ENCODE assay signal across 26 cellular contexts in genomic region chr12:132617135-132617701, GRCh38. TPM values are rescaled to one million over a fixed set of nuclear protein-coding genes. Genes with fewer than 3 reads are reported as not detected.
DNase-seq lines count a peak whose midpoint lies in the region; ATAC-seq, FAIRE-seq and TF ChIP-seq lines count a peak whose summit lies in the region.
"Had no signal": no experiment of that assay in that cellular context is flagged by ENCODE, and none has a peak within 500 bp of the region (broad histone marks: within the 10 kb centered on the region; RNA-seq: fewer than 3 reads in every experiment).

No MANE protein-coding gene starts in this region.

- H2AK5ac ChIP-seq in H1 (ENCODE audit: low read depth, low read length) = no peak overlapping the region

- no peak overlapping the region for H3K27ac ChIP-seq in H1 (ENCODE audit: low read depth, low read length)
- H3K27ac ChIP-seq in CD4-positive, alpha-beta T cell (ENCODE audit: low read depth, low read length) = no peak overlapping the region
- H3K27ac ChIP-seq in CD8-positive, alpha-beta memory T cell (ENCODE audit: low read depth, low read length) = no peak overlapping the region
- H3K27ac ChIP-seq: Peyer's patch, SJCRH30 had no signal

- TF ChIP-seq CTCF in H1 (IDR thresholded peaks at IDR 0.05; ENCODE audit: control extremely low read depth in 1 of 3, insufficient read depth in 1 of 3, low read depth in 1 of 3, low read length in 3 of 3) (no peak), nephron (IDR thresholded peaks at IDR 0.05; ENCODE audit: unreplicated experiment in 3 of 3) (no peak)
- TF ChIP-seq CTCF in CD4-positive, alpha-beta T cell (IDR thresholded peaks at IDR 0.05) = no peak

- no peak overlapping the region for H3K27ac Mint-ChIP-seq in activated naive CD8-positive, alpha-beta T cell
- no peak overlapping the region for H3K27ac Mint-ChIP-seq in activated naive CD8-positive, alpha-beta T cell treated with anti-CD3 and anti-CD28 coated beads for 36 hours
- H3K27ac Mint-ChIP-seq in nephron = no peak overlapping the region
- H3K27ac Mint-ChIP-seq in CD4-positive, alpha-beta T cell = no peak overlapping the region
- peak overlapping the region in 1 of 8 donors; percentile 39 for H3K27ac Mint-ChIP-seq in CD8-positive, alpha-beta memory T cell
- H3K27ac Mint-ChIP-seq: CD14-positive monocyte, H9 had no signal

- POLR2A ChIA-PET in H1 (lab: Charles Lee; ENCODE audit: partially characterized antibody) = interaction anchor here (1.0 to 4.2 kb wide), 3 partner anchors 12 to 35 kb away, joined by 4 to 28 read pairs (median 8); no protein-coding TSS in a partner anchor
- POLR2A ChIA-PET in CD4-positive, alpha-beta T cell (lab: Charles Lee) = no interaction called here
- POLR2A ChIA-PET in CD8-positive, alpha-beta memory T cell (lab: Charles Lee) = no interaction called here

- H3K9ac ChIP-seq in H1 (replicated peaks in 1 of 4; ENCODE audit: extremely low read depth in 1 of 4, low read depth in 3 of 4, low read length in 3 of 4) = no peak overlapping the region

- no peak overlapping the region for H3K14ac ChIP-seq in H1 (ENCODE audit: insufficient read length)

- H3K36me3 Mint-ChIP-seq in activated naive CD8-positive, alpha-beta T cell = peaks cover 2% of the 10 kb centered on the region
- H3K36me3 Mint-ChIP-seq in activated naive CD8-positive, alpha-beta T cell treated with anti-CD3 and anti-CD28 coated beads for 36 hours = peaks cover 1% of the 10 kb centered on the region
- peaks cover 7% of the 10 kb centered on the region for H3K36me3 Mint-ChIP-seq in nephron (ENCODE audit: low read depth)
- H3K36me3 Mint-ChIP-seq in CD4-positive, alpha-beta T cell (ENCODE audit: low read depth) = no peaks in the 10 kb centered on the region
- H3K36me3 Mint-ChIP-seq in CD8-positive, alpha-beta memory T cell = no peaks in the 10 kb centered on the region

- intact Hi-C loops in Right ventricle myocardium superior (cut with DNase I) = no loop called here
- intact Hi-C loops in CD4-positive, alpha-beta T cell (cut with DNase I, micrococcal nuclease) = no loop called here

- no peak for FAIRE-seq in H1 (lab: Jason Lieb, UNC)
- FAIRE-seq: GM12891, K562 had no signal

- no peaks in the 10 kb centered on the region for H3K79me1 ChIP-seq in H1 (ENCODE audit: low read depth, low read length)

- no peak for ATAC-seq in Right ventricle myocardium superior (ENCODE audit: poor library complexity)
- no peak for ATAC-seq in CD4-positive, alpha-beta T cell (ENCODE audit: poor library complexity)
- ATAC-seq: K562 had no signal

- TF ChIP-seq POLR2A in H1 (IDR thresholded peaks at IDR 0.05; ENCODE audit: control extremely low read depth in 1 of 2, low read depth in 2 of 2, low read length in 2 of 2) = no peak

- no peak overlapping the region for H3K4ac ChIP-seq in H1 (replicated peaks; ENCODE audit: insufficient read length, low read depth, low read length)

- H4K91ac ChIP-seq in H1 (replicated peaks; ENCODE audit: insufficient read length, low read length) = no peak overlapping the region

- no peak overlapping the region for H2BK12ac ChIP-seq in H1 (ENCODE audit: low read depth, low read length)

- no peak overlapping the region for H2BK20ac ChIP-seq in H1 (ENCODE audit: low read length)

- 79% methylated on average over 4 of the region's 4 CpGs; no CpG with 5 or more reads in 1 of the 2 experiments for WGBS in H1 (ENCODE audit: extremely low coverage in 1 of 2, insufficient coverage in 1 of 2, insufficient read length in 1 of 2, insufficient replicate concordance in 2 of 2, low coverage in 1 of 2, low lambda C conversion rate in 2 of 2, missing lambda C conversion rate in 1 of 2), 2 experiments

- peaks cover 31 to 68% (median 49%) of the 10 kb centered on the region in 4 experiments for H3K27me3 ChIP-seq in H1 (replicated peaks in 1 of 4; ENCODE audit: control insufficient read depth in 3 of 4, extremely low read depth in 1 of 4, insufficient read depth in 3 of 4, low read length in 3 of 4)
- H3K27me3 ChIP-seq in CD4-positive, alpha-beta T cell (ENCODE audit: control insufficient read depth, insufficient read depth, low read length) = peaks cover 34% of the 10 kb centered on the region
- peaks cover 13% of the 10 kb centered on the region for H3K27me3 ChIP-seq in CD8-positive, alpha-beta memory T cell (ENCODE audit: insufficient read depth, low read length, poor library complexity, severe bottlenecking)
- H3K27me3 ChIP-seq: SJCRH30 had no signal

- CTCF ChIA-PET in H1 (lab: Charles Lee; ENCODE audit: partially characterized antibody) = interaction anchor here (0.7 to 3.1 kb wide), 7 partner anchors 14 to 289 kb away, joined by 3 to 37 read pairs (median 5); no protein-coding TSS in a partner anchor
- CTCF ChIA-PET in CD4-positive, alpha-beta T cell (lab: Charles Lee) = no interaction called here
- CTCF ChIA-PET in CD8-positive, alpha-beta memory T cell (lab: Charles Lee) = interaction anchor here (4.2 kb wide), 1 partner anchor 202 kb away, joined by 41 read pairs; no protein-coding TSS in a partner anchor

- TF ChIP-seq RAD21 in H1 (IDR thresholded peaks at IDR 0.05 in 1 of 2, conservative IDR thresholded peaks at IDR 0.05 in 1 of 2; ENCODE audit: low read depth in 2 of 2, low read length in 2 of 2) = no peak

- no peak overlapping the region for H2AFZ ChIP-seq in H1 (ENCODE audit: low read length)

- no peak overlapping the region for H2BK15ac ChIP-seq in H1 (ENCODE audit: low read length)

- no peak for DNase-seq in activated naive CD8-positive, alpha-beta T cell treated with anti-CD3 and anti-CD28 coated beads for 36 hours
- DNase-seq in H1 (ENCODE audit: low read depth in 1 of 2, low spot score in 2 of 2) (no peak), cerebellar cortex (ENCODE audit: low spot score) (no peak), Right ventricle myocardium superior (no peak)
- DNase-seq in CD4-positive, alpha-beta T cell = no peak
- DNase-seq in CD8-positive, alpha-beta memory T cell = no peak
- DNase-seq: Caco-2, DND-41, H9, MG63, NCI-H1694 treated with DMSO at 0.1 percent for 48 hours, NCI-H2081 treated with DMSO at 0.1 percent for 48 hours, NCI-H2171 treated with DMSO at 0.1 percent for 48 hours, NCI-H446, NCI-H526, Peyer's patch, SJCRH30 had no signal

- no peak overlapping the region for H4K8ac ChIP-seq in H1 (ENCODE audit: extremely low read depth, insufficient read depth, low read length)

- no peak overlapping the region for H2BK120ac ChIP-seq in H1 (replicated peaks; ENCODE audit: low read depth, low read length)

- no peak overlapping the region for H4K5ac ChIP-seq in H1 (ENCODE audit: insufficient read length, low read depth, low read length)

- H3K23me2 ChIP-seq in H1 (ENCODE audit: low read depth, low read length) = no peaks in the 10 kb centered on the region; the same call in 1 of the 2 replicates

- H3K4me1 Mint-ChIP-seq in activated naive CD8-positive, alpha-beta T cell (ENCODE audit: low read depth) = peaks cover 12% of the 10 kb centered on the region
- H3K4me1 Mint-ChIP-seq in activated naive CD8-positive, alpha-beta T cell treated with anti-CD3 and anti-CD28 coated beads for 36 hours = peaks cover 10% of the 10 kb centered on the region
- H3K4me1 Mint-ChIP-seq in nephron = peaks cover 14% of the 10 kb centered on the region
- H3K4me1 Mint-ChIP-seq in CD4-positive, alpha-beta T cell (ENCODE audit: low read depth) = peaks cover 11% of the 10 kb centered on the region
- peaks cover 10 to 14% (median 14%) of the 10 kb centered on the region in 3 donors for H3K4me1 Mint-ChIP-seq in CD8-positive, alpha-beta memory T cell

- peaks cover under 1 to 8% of the 10 kb centered on the region in 2 experiments for H4K20me1 ChIP-seq in H1 (replicated peaks in 1 of 2; ENCODE audit: control insufficient read depth in 1 of 2, insufficient read depth in 2 of 2, low read length in 2 of 2)

- H3K9me3 ChIP-seq in H1 (ENCODE audit: insufficient read depth in 2 of 2, low read depth in 1 of 2, low read length in 1 of 2) = peaks cover 2 to 18% of the 10 kb centered on the region in 2 experiments; a peak in 3 of 4 replicates
- H3K9me3 ChIP-seq in CD4-positive, alpha-beta T cell (ENCODE audit: control insufficient read depth, low read length) = peaks cover 22% of the 10 kb centered on the region
- H3K9me3 ChIP-seq in CD8-positive, alpha-beta memory T cell (ENCODE audit: low read length) = no peaks in the 10 kb centered on the region
- H3K9me3 ChIP-seq: SJCRH30 had no signal

- H3K23ac ChIP-seq in H1 (ENCODE audit: insufficient read length) = no peak overlapping the region

- H3K4me3 Mint-ChIP-seq in activated naive CD8-positive, alpha-beta T cell = peak overlapping the region; percentile 79
- H3K4me3 Mint-ChIP-seq in activated naive CD8-positive, alpha-beta T cell treated with anti-CD3 and anti-CD28 coated beads for 36 hours = no peak overlapping the region
- peak overlapping the region in 2 of 3 experiments; percentile 63 to 64 for H3K4me3 Mint-ChIP-seq in nephron
- no peak overlapping the region for H3K4me3 Mint-ChIP-seq in CD4-positive, alpha-beta T cell
- peak overlapping the region in 1 of 7 donors; percentile 42 for H3K4me3 Mint-ChIP-seq in CD8-positive, alpha-beta memory T cell

- no peak for TF ChIP-seq EP300 in H1 (IDR thresholded peaks at IDR 0.05; ENCODE audit: borderline replicate concordance in 1 of 2, low read depth in 2 of 2, low read length in 2 of 2)

- H3K56ac ChIP-seq in H1 (replicated peaks; ENCODE audit: insufficient read length, low read depth, low read length) = no peak overlapping the region

- no peak overlapping the region for H3K4me3 ChIP-seq in H1 (ENCODE audit: extremely low read depth in 1 of 4, insufficient read depth in 2 of 4, low read depth in 3 of 4, low read length in 4 of 4)
- no peak overlapping the region for H3K4me3 ChIP-seq in CD8-positive, alpha-beta memory T cell (ENCODE audit: low read length)
- H3K4me3 ChIP-seq: K562, MG63, SJCRH30 had no signal

- H3K79me2 ChIP-seq in H1 (ENCODE audit: control insufficient read depth in 1 of 2, insufficient read depth in 2 of 2, low read length in 2 of 2) = no peaks in the 10 kb centered on the region

- no peak overlapping the region for H2BK5ac ChIP-seq in H1 (ENCODE audit: low read depth, low read length)

- H3K9me3 Mint-ChIP-seq in activated naive CD8-positive, alpha-beta T cell (ENCODE audit: low read depth) = no peaks in the 10 kb centered on the region
- H3K9me3 Mint-ChIP-seq in activated naive CD8-positive, alpha-beta T cell treated with anti-CD3 and anti-CD28 coated beads for 36 hours = peaks cover 3% of the 10 kb centered on the region
- peaks cover 8% of the 10 kb centered on the region for H3K9me3 Mint-ChIP-seq in nephron
- no peaks in the 10 kb centered on the region for H3K9me3 Mint-ChIP-seq in CD4-positive, alpha-beta T cell
- H3K9me3 Mint-ChIP-seq in CD8-positive, alpha-beta memory T cell = peaks cover 0 to 17% (median 6%) of the 10 kb centered on the region in 5 donors

- peaks cover 19% of the 10 kb centered on the region for H3K27me3 Mint-ChIP-seq in activated naive CD8-positive, alpha-beta T cell
- H3K27me3 Mint-ChIP-seq in activated naive CD8-positive, alpha-beta T cell treated with anti-CD3 and anti-CD28 coated beads for 36 hours = peaks cover 50% of the 10 kb centered on the region
- peaks cover 56% of the 10 kb centered on the region for H3K27me3 Mint-ChIP-seq in nephron (ENCODE audit: low read depth)
- H3K27me3 Mint-ChIP-seq in CD4-positive, alpha-beta T cell = peaks cover 30% of the 10 kb centered on the region
- H3K27me3 Mint-ChIP-seq in CD8-positive, alpha-beta memory T cell = peaks cover 35% of the 10 kb centered on the region in 2 donors

- H3K36me3 ChIP-seq in H1 (ENCODE audit: control insufficient read depth in 2 of 4, insufficient read depth in 4 of 4, low read length in 3 of 4) = no peaks in the 10 kb centered on the region
- H3K36me3 ChIP-seq in CD8-positive, alpha-beta memory T cell (ENCODE audit: insufficient read depth, low read length) = no peaks in the 10 kb centered on the region
- H3K36me3 ChIP-seq: MG63, Peyer's patch, SJCRH30 had no signal

- H3K18ac ChIP-seq in H1 (ENCODE audit: extremely low read depth, low read length) = no peak overlapping the region

- no peak overlapping the region for H3K4me2 ChIP-seq in H1 (ENCODE audit: insufficient read depth in 1 of 2, low read depth in 2 of 2, low read length in 2 of 2)

- H3K4me1 ChIP-seq in H1 (replicated peaks in 1 of 4; ENCODE audit: control insufficient read depth in 3 of 4, insufficient read depth in 4 of 4, low read length in 3 of 4) = peaks cover 0 to 3% (median 0%) of the 10 kb centered on the region in 4 experiments; a peak in 2 of 7 replicates
- no peaks in the 10 kb centered on the region for H3K4me1 ChIP-seq in CD8-positive, alpha-beta memory T cell (ENCODE audit: insufficient read depth, low read length)
- H3K4me1 ChIP-seq: Caco-2, SJCRH30 had no signal

RNA-seq across cellular contexts. Expression of gene P2RX2, which starts 1.4 kb away (rescaled TPM):
- not detected for total RNA-seq in activated naive CD8-positive, alpha-beta T cell treated with anti-CD3 and anti-CD28 coated beads for 36 hours
- 0.84 and 1.5 TPM in 2 replicates for total RNA-seq in H1 (2021; fragmentation: NEBNext Ultra II Directional; extraction: Animal tissue kit (Norgen Biotek cat#: 25700))
- 2.2 and 6.3 TPM in 2 replicates for polyA plus RNA-seq in H1 (2011; rRNA removed)
- 4.0 TPM for polyA plus RNA-seq in H1 (2011; cell fraction: cytosol; rRNA removed)
- 40.4 TPM for polyA plus RNA-seq in H1 (2011; cell fraction: nucleus; rRNA removed)
- polyA plus RNA-seq in H1 (2012, experiment 1 of 2) = 2.0 to 3.0 TPM (median 2.5 TPM) in 4 replicates
- 1.5 TPM for polyA plus RNA-seq in H1 (2012, experiment 2 of 2)
- polyA plus RNA-seq in H1 (2013, experiment 1 of 2) = 1.9 TPM
- 1.7 TPM for polyA plus RNA-seq in H1 (2013, experiment 2 of 2)
- 0.50 and 0.54 TPM in 2 replicates for polyA minus RNA-seq in H1 (2011; rRNA and poly(A)+ RNA removed)
- polyA minus RNA-seq in H1 (2011; cell fraction: cytosol; rRNA and poly(A)+ RNA removed) = 0.59 TPM
- polyA minus RNA-seq in H1 (2011; cell fraction: nucleus; rRNA and poly(A)+ RNA removed) = 2.2 TPM
- not detected for total RNA-seq in Right ventricle myocardium superior
- not detected for total RNA-seq in CD4-positive, alpha-beta T cell
- total RNA-seq in CD8-positive, alpha-beta memory T cell = not detected
- not detected for polyA plus RNA-seq in CD8-positive, alpha-beta memory T cell
- total RNA-seq: A172, Caco-2, K562, LHCN-M2, OCI-LY7, SJCRH30 had no signal
- polyA plus RNA-seq: CD14-positive monocyte, K562 had no signal

RNA-seq across cellular contexts. Expression of gene LRCOL1, which starts 6.8 kb away (rescaled TPM):
- total RNA-seq in activated naive CD8-positive, alpha-beta T cell treated with anti-CD3 and anti-CD28 coated beads for 36 hours = not detected
- total RNA-seq in H1 (2021; fragmentation: NEBNext Ultra II Directional; extraction: Animal tissue kit (Norgen Biotek cat#: 25700)) = not detected in 2 replicates
- polyA plus RNA-seq in H1 (2011; rRNA removed) = 0.42 TPM in 1 of 2 replicates, not detected in the other
- polyA plus RNA-seq in H1 (2011; cell fraction: cytosol; rRNA removed) = 0.18 TPM
- polyA plus RNA-seq in H1 (2011; cell fraction: nucleus; rRNA removed) = 1.6 TPM
- not detected in 4 replicates for polyA plus RNA-seq in H1 (2012, experiment 1 of 2)
- polyA plus RNA-seq in H1 (2012, experiment 2 of 2) = not detected
- not detected for polyA plus RNA-seq in H1 (2013, experiment 1 of 2)
- 0.09 TPM for polyA plus RNA-seq in H1 (2013, experiment 2 of 2)
- polyA minus RNA-seq in H1 (2011; rRNA and poly(A)+ RNA removed) = not detected in 2 replicates
- polyA minus RNA-seq in H1 (2011; cell fraction: cytosol; rRNA and poly(A)+ RNA removed) = not detected
- polyA minus RNA-seq in H1 (2011; cell fraction: nucleus; rRNA and poly(A)+ RNA removed) = not detected
- not detected for total RNA-seq in Right ventricle myocardium superior
- not detected for total RNA-seq in CD4-positive, alpha-beta T cell
- total RNA-seq in CD8-positive, alpha-beta memory T cell = not detected
- polyA plus RNA-seq in CD8-positive, alpha-beta memory T cell = not detected
- total RNA-seq: Caco-2, G401, H9, K562, LHCN-M2, OCI-LY7, Peyer's patch, SJCRH30 had no signal
- polyA plus RNA-seq: CD14-positive monocyte, K562 had no signal

Comparison
In these comparisons a context has a peak if more than half of its experiments do, and no peak if none do; other contexts are left out.
1. H3K4me3 Mint-ChIP-seq: peak in activated naive CD8-positive, alpha-beta T cell (single experiment) and nephron (2 of 3); none in activated naive CD8-positive, alpha-beta T cell treated with anti-CD3 and anti-CD28 coated beads for 36 hours (single experiment) and CD4-positive, alpha-beta T cell (single experiment).